In the genomic region with DNA sequence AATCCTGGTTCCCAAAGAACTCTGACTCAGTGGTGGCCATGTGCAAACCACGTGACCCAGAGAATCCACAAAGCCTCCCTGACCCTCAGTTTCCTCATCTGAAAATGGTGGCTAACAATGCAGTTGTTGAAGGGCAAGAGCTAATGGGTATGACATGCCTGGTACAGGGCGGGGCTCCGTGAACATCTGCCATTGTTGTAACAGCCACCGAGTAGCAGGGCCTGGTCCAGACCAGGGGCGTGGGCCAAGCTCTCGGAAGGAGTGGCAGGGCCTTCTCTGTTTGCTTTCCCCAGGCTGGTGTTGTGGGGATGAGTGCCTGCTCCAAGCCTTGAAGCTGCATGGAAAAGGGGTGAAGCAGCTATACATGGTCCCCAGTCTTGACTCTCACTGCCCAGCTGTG, we compare ENCODE assay signal across 17 cellular contexts. TPM values are rescaled to one million over a fixed set of nuclear protein-coding genes. Genes with fewer than 3 reads are reported as not detected.
A peak's percentile ranks its signal among the peaks of the same experiment; 100 is the strongest.
DNase-seq lines count a peak whose midpoint lies in the region; ATAC-seq and TF ChIP-seq lines count a peak whose summit lies in the region.
"Had no signal": no experiment of that assay in that cellular context is flagged by ENCODE, and none has a peak within 500 bp of the region (broad histone marks: within the 10 kb centered on the region; RNA-seq: fewer than 3 reads in every experiment).

No MANE protein-coding gene starts in this region.

- H3K4me3 ChIP-seq in CD4-positive, CD25-positive, alpha-beta regulatory T cell (ENCODE audit: low read depth, low read length) = no peak overlapping the region
- H3K4me3 ChIP-seq in DND-41 (ENCODE audit: low read depth in 1 of 2, low read length in 2 of 2) (no peak overlapping the region), mucosa of descending colon (no peak overlapping the region)
- H3K4me3 ChIP-seq: body of pancreas, HAP-1, ovary, Peyer's patch, skin epidermis, thyroid gland had no signal

- H3K9me3 Mint-ChIP-seq in CD4-positive, CD25-positive, alpha-beta regulatory T cell = no peaks in the 10 kb centered on the region
- H3K9me3 Mint-ChIP-seq in naive thymus-derived CD8-positive, alpha-beta T cell = no peaks in the 10 kb centered on the region
- H3K9me3 Mint-ChIP-seq in stimulated activated memory B cell treated with anti-CD40 and anti-IgM and Interleukin-4, amounts not matched to agents 10 μg/mL and 1 μg/mL and 100 μg/mL, for 72 hours = no peaks in the 10 kb centered on the region
- H3K9me3 Mint-ChIP-seq: activated naive CD4-positive, alpha-beta T cell treated with anti-CD3 and anti-CD28 coated beads for 36 hours had no signal

- no peak overlapping the region for H2AFZ ChIP-seq in DND-41 (ENCODE audit: low read depth, low read length)

- peak overlapping the region in 2 of 4 donors; percentile 19 to 31 for H3K4me3 Mint-ChIP-seq in CD4-positive, CD25-positive, alpha-beta regulatory T cell
- H3K4me3 Mint-ChIP-seq in naive thymus-derived CD8-positive, alpha-beta T cell = peak overlapping the region in 1 of 10 donors; percentile 59
- H3K4me3 Mint-ChIP-seq in stimulated activated memory B cell treated with anti-CD40 and anti-IgM and Interleukin-4, amounts not matched to agents 10 μg/mL and 1 μg/mL and 100 μg/mL, for 72 hours = no peak overlapping the region
- H3K4me3 Mint-ChIP-seq: activated naive CD4-positive, alpha-beta T cell treated with anti-CD3 and anti-CD28 coated beads for 36 hours; B cell had no signal

- H3K9ac ChIP-seq in DND-41 (ENCODE audit: low read depth, low read length) = no peak overlapping the region

- H3K36me3 Mint-ChIP-seq in CD4-positive, CD25-positive, alpha-beta regulatory T cell = peaks cover 17% of the 10 kb centered on the region
- peaks cover 0 to 33% (median 0%) of the 10 kb centered on the region in 3 donors for H3K36me3 Mint-ChIP-seq in naive thymus-derived CD8-positive, alpha-beta T cell
- peaks cover 25% of the 10 kb centered on the region for H3K36me3 Mint-ChIP-seq in stimulated activated memory B cell treated with anti-CD40 and anti-IgM and Interleukin-4, amounts not matched to agents 10 μg/mL and 1 μg/mL and 100 μg/mL, for 72 hours

- peaks cover 100% of the 10 kb centered on the region for H3K79me2 ChIP-seq in DND-41 (ENCODE audit: insufficient read depth, low read length)

- no peaks in the 10 kb centered on the region for H3K9me3 ChIP-seq in CD4-positive, CD25-positive, alpha-beta regulatory T cell (ENCODE audit: control insufficient read depth in 2 of 2, low read length in 2 of 2)
- H3K9me3 ChIP-seq in DND-41 (ENCODE audit: insufficient read depth, low read length, severe bottlenecking) (no peaks in the 10 kb centered on the region), mucosa of descending colon (no peaks in the 10 kb centered on the region)
- H3K9me3 ChIP-seq: body of pancreas, HAP-1, ovary, Peyer's patch, thyroid gland had no signal

- H3K36me3 ChIP-seq in CD4-positive, CD25-positive, alpha-beta regulatory T cell (ENCODE audit: control insufficient read depth, insufficient read depth, low read length) = peaks cover 2% of the 10 kb centered on the region
- H3K36me3 ChIP-seq in DND-41 (ENCODE audit: insufficient read depth, low read length) = peaks cover 94% of the 10 kb centered on the region
- no peaks in the 10 kb centered on the region for H3K36me3 ChIP-seq in mucosa of descending colon (ENCODE audit: low read depth)
- H3K36me3 ChIP-seq: ovary, Peyer's patch, thyroid gland had no signal

- TF ChIP-seq CTCF in DND-41 (IDR thresholded peaks at IDR 0.05; ENCODE audit: borderline replicate concordance, extremely low read depth, low read length, poor library complexity, severe bottlenecking) (no peak), VCaP (conservative IDR thresholded peaks at IDR 0.05) (no peak), mucosa of descending colon (IDR thresholded peaks at IDR 0.05) (no peak)

- no peaks in the 10 kb centered on the region for H3K27me3 ChIP-seq in CD4-positive, CD25-positive, alpha-beta regulatory T cell (ENCODE audit: control insufficient read depth, insufficient read depth, low read length)
- no peaks in the 10 kb centered on the region for H3K27me3 ChIP-seq in DND-41 (ENCODE audit: insufficient read depth, low read length, poor library complexity)
- H3K27me3 ChIP-seq: body of pancreas, ovary, Peyer's patch, thyroid gland had no signal

- H3K27ac Mint-ChIP-seq in CD4-positive, CD25-positive, alpha-beta regulatory T cell = peak overlapping the region in 2 of 3 donors; percentile 81 to 92
- H3K27ac Mint-ChIP-seq in naive thymus-derived CD8-positive, alpha-beta T cell = peak overlapping the region in 4 of 10 donors; percentile 31 to 86 (median 58)
- H3K27ac Mint-ChIP-seq in stimulated activated memory B cell treated with anti-CD40 and anti-IgM and Interleukin-4, amounts not matched to agents 10 μg/mL and 1 μg/mL and 100 μg/mL, for 72 hours = no peak overlapping the region
- H3K27ac Mint-ChIP-seq: activated naive CD4-positive, alpha-beta T cell treated with anti-CD3 and anti-CD28 coated beads for 36 hours; B cell had no signal

- POLR2A ChIA-PET in naive thymus-derived CD8-positive, alpha-beta T cell (lab: Charles Lee) = no interaction called here

- H3K27ac ChIP-seq in CD4-positive, CD25-positive, alpha-beta regulatory T cell (ENCODE audit: insufficient read depth, low read length, poor library complexity, severe bottlenecking) = peak overlapping the region; percentile 34
- H3K27ac ChIP-seq in DND-41 (ENCODE audit: low read length) = peak overlapping the region; percentile 98
- peak overlapping the region; percentile 80 for H3K27ac ChIP-seq in VCaP
- H3K27ac ChIP-seq: body of pancreas, ovary, Peyer's patch, thyroid gland had no signal

- H3K4me1 ChIP-seq in CD4-positive, CD25-positive, alpha-beta regulatory T cell (ENCODE audit: control insufficient read depth, insufficient read depth, low read length, poor library complexity, severe bottlenecking) = peaks cover 81% of the 10 kb centered on the region
- H3K4me1 ChIP-seq in DND-41 (ENCODE audit: insufficient read depth, low read length) (peaks cover 84% of the 10 kb centered on the region), mucosa of descending colon (ENCODE audit: low read depth) (peaks cover 4% of the 10 kb centered on the region)
- H3K4me1 ChIP-seq: body of pancreas had no signal

- peaks cover 26 to 92% (median 69%) of the 10 kb centered on the region in 4 donors for H3K4me1 Mint-ChIP-seq in CD4-positive, CD25-positive, alpha-beta regulatory T cell
- H3K4me1 Mint-ChIP-seq in naive thymus-derived CD8-positive, alpha-beta T cell = peaks cover 56 to 94% (median 92%) of the 10 kb centered on the region in 4 donors
- H3K4me1 Mint-ChIP-seq in stimulated activated memory B cell treated with anti-CD40 and anti-IgM and Interleukin-4, amounts not matched to agents 10 μg/mL and 1 μg/mL and 100 μg/mL, for 72 hours = peaks cover 81% of the 10 kb centered on the region

- peaks cover 87% of the 10 kb centered on the region for H4K20me1 ChIP-seq in DND-41 (ENCODE audit: insufficient read depth, low read length)

- no peak overlapping the region for H3K4me2 ChIP-seq in DND-41 (ENCODE audit: insufficient read depth, low read length)

- H3K27me3 Mint-ChIP-seq in CD4-positive, CD25-positive, alpha-beta regulatory T cell = no peaks in the 10 kb centered on the region
- no peaks in the 10 kb centered on the region for H3K27me3 Mint-ChIP-seq in naive thymus-derived CD8-positive, alpha-beta T cell
- H3K27me3 Mint-ChIP-seq in stimulated activated memory B cell treated with anti-CD40 and anti-IgM and Interleukin-4, amounts not matched to agents 10 μg/mL and 1 μg/mL and 100 μg/mL, for 72 hours = no peaks in the 10 kb centered on the region
- H3K27me3 Mint-ChIP-seq: B cell had no signal

- DNase-seq in CD4-positive, CD25-positive, alpha-beta regulatory T cell = no peak
- no peak for DNase-seq in DND-41
- peak in 1 of 3 donors; percentile 42 for DNase-seq in mucosa of descending colon
- no peak for DNase-seq in naive thymus-derived CD8-positive, alpha-beta T cell
- DNase-seq: activated naive CD4-positive, alpha-beta T cell treated with anti-CD3 and anti-CD28 coated beads for 36 hours; body of pancreas; NCI-H1930; NCI-H774; ovary; Peyer's patch; thyroid gland had no signal

- ATAC-seq in CD4-positive, CD25-positive, alpha-beta regulatory T cell (ENCODE audit: low read depth in 2 of 2) = no peak
- ATAC-seq in DND-41 (ENCODE audit: insufficient read depth, low read depth) (no peak), mucosa of descending colon (peak; percentile 67), GM18520 (IDR thresholded peaks at IDR 0.05; ENCODE audit: unreplicated experiment) (no peak)
- ATAC-seq in naive thymus-derived CD8-positive, alpha-beta T cell = no peak
- ATAC-seq in stimulated activated memory B cell treated with anti-CD40 and anti-IgM and Interleukin-4, amounts not matched to agents 10 μg/mL and 1 μg/mL and 100 μg/mL, for 72 hours = no peak
- ATAC-seq: body of pancreas had no signal

- intact Hi-C loops in mucosa of descending colon (cut with DNase I, micrococcal nuclease) = no loop called here

RNA-seq across cellular contexts. Expression of a gene that starts 13.4 kb away (rescaled TPM):
- 42.9 TPM for total RNA-seq in CD4-positive, CD25-positive, alpha-beta regulatory T cell
- 10 to 100 TPM; 47.0 to 52.9 (median 49.5) TPM for polyA plus RNA-seq in CD4-positive, CD25-positive, alpha-beta regulatory T cell
- total RNA-seq in mucosa of descending colon = 10 to 100 TPM; 21.5 to 33.5 (median 25.5) TPM
- total RNA-seq in naive thymus-derived CD8-positive, alpha-beta T cell = 10 to 100 TPM; 27.5 TPM
- 10 to 100 TPM; 42.4 to 48.2 (median 48.1) TPM for polyA plus RNA-seq in naive thymus-derived CD8-positive, alpha-beta T cell

RNA-seq across cellular contexts. Expression of a gene that starts 18.8 kb away (rescaled TPM):
- 23.4 TPM for total RNA-seq in CD4-positive, CD25-positive, alpha-beta regulatory T cell
- 10 to 100 TPM; 40.5 to 66.7 (median 58.5) TPM for polyA plus RNA-seq in CD4-positive, CD25-positive, alpha-beta regulatory T cell
- total RNA-seq in mucosa of descending colon = 10 to 100 TPM; 12.7 to 21.4 (median 19.2) TPM
- 1 to 10 TPM; 8.1 to 8.8 TPM for total RNA-seq in naive thymus-derived CD8-positive, alpha-beta T cell
- 100 to 1,000 TPM in 2 of 3 donors, 10 to 100 TPM in 1; 16.3 to 135 (median 100) TPM for polyA plus RNA-seq in naive thymus-derived CD8-positive, alpha-beta T cell

RNA-seq across cellular contexts. Expression of a gene that starts 44.3 kb away (rescaled TPM):
- 0.35 TPM for total RNA-seq in CD4-positive, CD25-positive, alpha-beta regulatory T cell
- polyA plus RNA-seq in CD4-positive, CD25-positive, alpha-beta regulatory T cell = under 1 TPM; 0.03 to 0.09 (median 0.07) TPM
- total RNA-seq in mucosa of descending colon = 1 to 10 TPM in 1 of 3 donors, under 1 TPM in 2; 0.17 to 6.1 (median 0.20) TPM
- 1 to 10 TPM; 1.5 to 1.9 TPM for total RNA-seq in naive thymus-derived CD8-positive, alpha-beta T cell
- polyA plus RNA-seq in naive thymus-derived CD8-positive, alpha-beta T cell = under 1 TPM; 0.14 to 0.63 (median 0.22) TPM

Comparison
In these comparisons a context has a peak if more than half of its experiments do, and no peak if none do; other contexts are left out.
1. H3K27ac ChIP-seq: peak in every context shown above with its lines; median percentile 98 in DND-41; 80 in VCaP; 34 in CD4-positive, CD25-positive, alpha-beta regulatory T cell.